Comparison of ENCODE assay signal across 2 cellular contexts in genomic region chr14:65387171-65387570, GRCh38.
TF ChIP-seq lines count a peak whose summit lies in the region.

No MANE protein-coding gene starts in this region.

TF ChIP-seq in GM12891, 5 proteins besides CTCF, POLR2A, EP300 and RAD21 (continued from another document):
- TF ChIP-seq POLR2AphosphoS5 (IDR thresholded peaks at IDR 0.05; ENCODE audit: low read depth, low read length), result no peak

TF ChIP-seq in GM12878, 131 proteins besides CTCF, POLR2A, EP300 and RAD21:
- TF ChIP-seq E4F1 (IDR thresholded peaks at IDR 0.05; ENCODE audit: borderline replicate concordance, partially characterized antibody), result no peak
